17 cellular contexts compared by ENCODE assay signal in the genomic region with DNA sequence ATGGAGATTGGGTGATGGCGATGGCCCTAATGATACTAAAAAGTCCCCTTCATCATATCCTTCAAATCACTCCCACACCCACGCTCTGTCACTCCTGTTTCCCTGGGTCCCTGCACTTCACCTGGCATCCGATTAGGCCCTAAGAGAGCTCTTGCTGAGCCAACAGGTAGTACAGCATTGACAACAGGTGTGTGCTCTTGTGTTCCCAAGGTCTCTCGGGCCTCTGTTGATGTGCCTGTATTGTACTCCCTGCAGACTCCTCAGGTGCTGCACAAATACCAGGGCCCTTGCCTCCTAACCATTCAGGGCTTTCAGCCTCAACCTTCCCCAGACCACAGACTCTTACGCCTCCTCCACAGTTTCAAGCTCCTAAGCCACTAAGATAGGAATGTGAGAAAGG. TPM values are rescaled to one million over a fixed set of nuclear protein-coding genes. Genes with fewer than 3 reads are reported as not detected.
DNase-seq lines count a peak whose midpoint lies in the region; TF ChIP-seq lines count a peak whose summit lies in the region.
"Had no signal": no experiment of that assay in that cellular context is flagged by ENCODE, and none has a peak within 500 bp of the region (broad histone marks: within the 10 kb centered on the region; RNA-seq: fewer than 3 reads in every experiment).

No MANE protein-coding gene starts in this region.

- H3K9me3 Mint-ChIP-seq in osteocyte (ENCODE audit: unreplicated experiment), result no peaks in the 10 kb centered on the region
- H3K9me3 Mint-ChIP-seq: CD8-positive, alpha-beta memory T cell; HFFc6 had no signal

- no peak overlapping the region for H3K4me3 Mint-ChIP-seq in osteocyte (ENCODE audit: unreplicated experiment)
- H3K4me3 Mint-ChIP-seq: B cell; CD4-positive, CD25-positive, alpha-beta regulatory T cell; CD8-positive, alpha-beta memory T cell; HFFc6 had no signal

- peaks cover 24% of the 10 kb centered on the region for H3K27me3 ChIP-seq in HAP-1 (ENCODE audit: low read depth)
- H3K27me3 ChIP-seq: BLaER1 had no signal

- no peaks in the 10 kb centered on the region for H3K9me3 ChIP-seq in HAP-1
- H3K9me3 ChIP-seq: BLaER1 had no signal

- in situ Hi-C loops in HAP-1 (cut with MboI; ENCODE audit: low sequenced_read_pairs), result no loop called here

- no peaks in the 10 kb centered on the region for H3K36me3 Mint-ChIP-seq in osteocyte (ENCODE audit: unreplicated experiment)
- H3K36me3 Mint-ChIP-seq: CD4-positive, CD25-positive, alpha-beta regulatory T cell; CD8-positive, alpha-beta memory T cell had no signal

- H3K4me1 Mint-ChIP-seq in osteocyte (ENCODE audit: unreplicated experiment), result peaks cover 12% of the 10 kb centered on the region
- H3K4me1 Mint-ChIP-seq: B cell; CD4-positive, CD25-positive, alpha-beta regulatory T cell; CD8-positive, alpha-beta memory T cell had no signal

- H3K27me3 Mint-ChIP-seq in osteocyte (ENCODE audit: unreplicated experiment), result peaks cover 25% of the 10 kb centered on the region

- no peak overlapping the region for H3K4me3 ChIP-seq in HAP-1
- H3K4me3 ChIP-seq: BLaER1, GM23248 had no signal

- no peaks in the 10 kb centered on the region for H3K36me3 ChIP-seq in HAP-1 (replicated peaks)
- H3K36me3 ChIP-seq: BLaER1 had no signal

- no peak overlapping the region for H3K27ac Mint-ChIP-seq in osteocyte (ENCODE audit: unreplicated experiment)
- H3K27ac Mint-ChIP-seq: B cell; CD4-positive, CD25-positive, alpha-beta regulatory T cell; CD8-positive, alpha-beta memory T cell; HFFc6 had no signal

- peak; percentile 19 for DNase-seq in activated effector memory CD4-positive, alpha-beta T cell treated with anti-CD3 and anti-CD28 coated beads, Interleukin-2, amount 50 U/mL, for 16 hours
- DNase-seq in activated effector memory CD4-positive, alpha-beta T cell treated with Interleukin-2 at 50 U/mL for 16 hours, result no peak
- DNase-seq in ecto neural progenitor cell (ENCODE audit: low spot score) (peak; percentile 30), osteocyte (ENCODE audit: extremely low spot score, unreplicated experiment) (peak; percentile 54), D341Med (ENCODE audit: low spot score) (no peak), HAP-1 (ENCODE audit: low spot score in 2 of 2) (no peak), NCI-H446 treated with DMSO at 0.1 percent for 48 hours (lab: John Stamatoyannopoulos, UW) (no peak)
- DNase-seq: Calu3; CD4-positive, CD25-positive, alpha-beta regulatory T cell; CD8-positive, alpha-beta memory T cell; DMS153; DND-41; GM23248; H7; HFFc6 had no signal

- H3K4me1 ChIP-seq in HAP-1, result no peaks in the 10 kb centered on the region
- H3K4me1 ChIP-seq: BLaER1 had no signal

- TF ChIP-seq CTCF in osteocyte (IDR thresholded peaks at IDR 0.05), result no peak

RNA-seq across cellular contexts. Expression of a gene that starts 25.8 kb away (rescaled TPM):
- 1.9 and 2.7 TPM in 2 replicates for total RNA-seq in osteocyte

RNA-seq across cellular contexts. Expression of a gene that starts 32.8 kb away (rescaled TPM):
- 53.2 and 60.9 TPM in 2 replicates for total RNA-seq in osteocyte

Comparison
In these comparisons a context has a peak if more than half of its experiments do, and no peak if none do; other contexts are left out.
1. DNase-seq: peak in activated effector memory CD4-positive, alpha-beta T cell treated with anti-CD3 and anti-CD28 coated beads, Interleukin-2, amount 50 U/mL, for 16 hours (single experiment), ecto neural progenitor cell (single experiment) and osteocyte (single experiment); none in activated effector memory CD4-positive, alpha-beta T cell treated with Interleukin-2 at 50 U/mL for 16 hours (single experiment), D341Med (single experiment), HAP-1 (0 of 2) and NCI-H446 treated with DMSO at 0.1 percent for 48 hours (single experiment).